ENCODE assay signal across 8 cellular contexts in genomic region chr4:26860157-26860921, GRCh38. TPM values are rescaled to one million over a fixed set of nuclear protein-coding genes. Genes with fewer than 3 reads are reported as not detected.
A peak's percentile ranks its signal among the peaks of the same experiment; 100 is the strongest.
DNase-seq lines count a peak whose midpoint lies in the region; ATAC-seq, FAIRE-seq and TF ChIP-seq lines count a peak whose summit lies in the region.

Gene STIM2 (plus strand): TSS chr4:26860841.

- no peak within 1 kb of the TSS for H2BK20ac ChIP-seq in H9 (ENCODE audit: low read depth, low read length, poor library complexity, severe bottlenecking)

- peak within 1 kb of the TSS; percentile 21 for H3K27ac ChIP-seq in H9 (ENCODE audit: insufficient read length, low read depth, low read length)

- H3K9me3 ChIP-seq in H9 (ENCODE audit: control insufficient read depth, low read depth, low read length) (no peaks in the 10 kb centered on the region), MG63 (no peaks in the 10 kb centered on the region)

- H3T11ph ChIP-seq in H9 (ENCODE audit: low read length), result no peak within 1 kb of the TSS

- peak within 1 kb of the TSS; percentile 94 to 97 (median 96) for H3K27ac Mint-ChIP-seq in H9
- peak within 1 kb of the TSS; percentile 98 for H3K27ac Mint-ChIP-seq in nephron progenitor cell
- H3K27ac Mint-ChIP-seq in stimulated activated naive CD8-positive, alpha-beta T cell treated with anti-CD3 and anti-CD28 coated beads, Interleukin-15, amount 100 ng/mL, for 72 hours, result peak within 1 kb of the TSS; percentile 99

- H4K91ac ChIP-seq in H9 (ENCODE audit: insufficient read length, low read depth, low read length), result no peak within 1 kb of the TSS

- DNase-seq in H9 (peak; percentile 98), MG63 (peak; percentile 93), SHP77 treated with DMSO at 0.1 percent for 48 hours (lab: John Stamatoyannopoulos, UW) (peak; percentile 62), fibroblast of the aortic adventitia (ENCODE audit: low read depth) (peak; percentile 95), nephron progenitor cell (peak; percentile 99)
- DNase-seq in activated effector memory CD4-positive, alpha-beta T cell treated with anti-CD3 and anti-CD28 coated beads, Interleukin-2, amount 50 U/mL, for 16 hours, result peak; percentile 100
- peak; percentile 99 for DNase-seq in stimulated activated naive CD8-positive, alpha-beta T cell treated with anti-CD3 and anti-CD28 coated beads, Interleukin-15, amount 100 ng/mL, for 72 hours

- H3K9me3 Mint-ChIP-seq in H9 (no peaks in the 10 kb centered on the region; a peak in 1 of 5 replicates), nephron progenitor cell (no peaks in the 10 kb centered on the region)
- no peaks in the 10 kb centered on the region for H3K9me3 Mint-ChIP-seq in stimulated activated naive CD8-positive, alpha-beta T cell treated with anti-CD3 and anti-CD28 coated beads, Interleukin-15, amount 100 ng/mL, for 72 hours

- H3K79me1 ChIP-seq in H9 (ENCODE audit: insufficient read depth, low read depth, low read length, poor library complexity, severe bottlenecking), result no peaks in the 10 kb centered on the region

- TF ChIP-seq CTCF in H9 (conservative IDR thresholded peaks at IDR 0.05), result peak; percentile 57
- TF ChIP-seq CTCF in fibroblast of the aortic adventitia (IDR thresholded peaks at IDR 0.05; ENCODE audit: insufficient read depth, low read length), result peak; percentile 34
- peak; percentile 51 for TF ChIP-seq CTCF in nephron progenitor cell (IDR thresholded peaks at IDR 0.05)

- no peak within 1 kb of the TSS for H2BK15ac ChIP-seq in H9 (ENCODE audit: low read depth, low read length)

- H4K20me1 ChIP-seq in H9 (ENCODE audit: control insufficient read depth, insufficient read depth, insufficient read length), result no peaks in the 10 kb centered on the region

- H3K4me1 Mint-ChIP-seq in H9 (peaks cover 48 to 55% of the 10 kb centered on the region in 2 experiments), nephron progenitor cell (peaks cover 65% of the 10 kb centered on the region)
- H3K4me1 Mint-ChIP-seq in stimulated activated naive CD8-positive, alpha-beta T cell treated with anti-CD3 and anti-CD28 coated beads, Interleukin-15, amount 100 ng/mL, for 72 hours, result peaks cover 55% of the 10 kb centered on the region

- peak within 1 kb of the TSS; percentile 74; the same call in 1 of the 2 replicates for H3K14ac ChIP-seq in H9 (ENCODE audit: insufficient read depth, low read length)

- no peak within 1 kb of the TSS for H2BK120ac ChIP-seq in H9 (ENCODE audit: low read depth, low read length, poor library complexity, severe bottlenecking)

- H4K5ac ChIP-seq in H9 (ENCODE audit: insufficient read length, low read depth, low read length), result no peak within 1 kb of the TSS

- H3K23me2 ChIP-seq in H9 (ENCODE audit: insufficient read length, low read depth, low read length, poor library complexity, severe bottlenecking), result peaks cover 19% of the 10 kb centered on the region

- FAIRE-seq in G401.6 (lab: Jason Lieb, UNC), result peak; percentile 86

- H3K4me3 Mint-ChIP-seq in H9 (peak within 1 kb of the TSS; percentile 88 to 91), nephron progenitor cell (peak within 1 kb of the TSS; percentile 92)
- H3K4me3 Mint-ChIP-seq in stimulated activated naive CD8-positive, alpha-beta T cell treated with anti-CD3 and anti-CD28 coated beads, Interleukin-15, amount 100 ng/mL, for 72 hours, result peak within 1 kb of the TSS; percentile 87 to 98

- H3K4me2 ChIP-seq in H9 (ENCODE audit: insufficient read depth, insufficient read length, low read length), result peak within 1 kb of the TSS; percentile 93

- H3K9ac ChIP-seq in H9 (ENCODE audit: extremely low read depth, insufficient read length, low read length), result peak within 1 kb of the TSS; percentile 57

- H3K79me2 ChIP-seq in H9 (ENCODE audit: insufficient read depth, low read length), result no peaks in the 10 kb centered on the region

- H4K8ac ChIP-seq in H9 (replicated peaks; ENCODE audit: insufficient read length, low read depth, low read length), result no peak within 1 kb of the TSS

- no peak within 1 kb of the TSS for H2AFZ ChIP-seq in H9 (ENCODE audit: low read length)

- no peak within 1 kb of the TSS for H3K56ac ChIP-seq in H9 (ENCODE audit: insufficient read length, low read depth, low read length)

- no peak within 1 kb of the TSS for H3K23ac ChIP-seq in H9 (ENCODE audit: insufficient read length, low read depth, low read length)

- peak; percentile 77 for ATAC-seq in stimulated activated naive CD8-positive, alpha-beta T cell treated with anti-CD3 and anti-CD28 coated beads, Interleukin-15, amount 100 ng/mL, for 72 hours

- H3K4ac ChIP-seq in H9 (ENCODE audit: low read depth, low read length), result no peak within 1 kb of the TSS

- no peaks in the 10 kb centered on the region; a peak in 1 of 7 replicates for H3K36me3 Mint-ChIP-seq in H9 (ENCODE audit: insufficient read depth in 1 of 3, low read depth in 3 of 3)
- H3K36me3 Mint-ChIP-seq in nephron progenitor cell (ENCODE audit: low read depth), result no peaks in the 10 kb centered on the region

- H2BK5ac ChIP-seq in H9 (ENCODE audit: insufficient read length, low read length), result no peak within 1 kb of the TSS

- H3K18ac ChIP-seq in H9 (ENCODE audit: insufficient read length, low read depth, low read length), result no peak within 1 kb of the TSS

- no peak within 1 kb of the TSS for H2BK12ac ChIP-seq in H9 (ENCODE audit: insufficient read length, low read depth, low read length)

- H3K27me3 Mint-ChIP-seq in H9 (ENCODE audit: low read depth) (peaks cover 3% of the 10 kb centered on the region; the same call in 1 of the 2 replicates), nephron progenitor cell (ENCODE audit: low read depth, poor library complexity) (no peaks in the 10 kb centered on the region)
- H3K27me3 Mint-ChIP-seq in stimulated activated naive CD8-positive, alpha-beta T cell treated with anti-CD3 and anti-CD28 coated beads, Interleukin-15, amount 100 ng/mL, for 72 hours, result no peaks in the 10 kb centered on the region

- H3K27me3 ChIP-seq in H9 (ENCODE audit: insufficient read depth, low read length) (no peaks in the 10 kb centered on the region), MG63 (no peaks in the 10 kb centered on the region)

- no CpG with 5 or more reads among the region's 74 CpGs for WGBS in H9 (ENCODE audit: extremely low coverage, insufficient read length, low lambda C conversion rate)

- H3K36me3 ChIP-seq in MG63, result no peaks in the 10 kb centered on the region

- H3K4me3 ChIP-seq in MG63 (peak within 1 kb of the TSS; percentile 55), fibroblast of the aortic adventitia (ENCODE audit: low read depth, low read length) (peak within 1 kb of the TSS; percentile 87)

- H3K4me1 ChIP-seq in H9 (ENCODE audit: insufficient read depth, low read length), result no peaks in the 10 kb centered on the region; the same call in 1 of the 2 replicates

- no peak within 1 kb of the TSS for H2AK5ac ChIP-seq in H9 (ENCODE audit: insufficient read length, low read length)

RNA-seq across cellular contexts. Expression of gene STIM2, which starts in this region (rescaled TPM):
- total RNA-seq in H9 (2021) (25.8 and 26.2 TPM in 2 replicates), fibroblast of the aortic adventitia (ENCODE audit: low replicate concordance) (19.8 and 31.2 TPM in 2 replicates)
- total RNA-seq in MG63 (2014; rRNA removed; shearing (Covaris generic); ENCODE audit: low replicate concordance), result 15.7 and 19.7 TPM in 2 replicates

Comparison
In these comparisons a context has a peak if more than half of its experiments do, and no peak if none do; other contexts are left out.
1. Peak in every context shown above with its lines: DNase-seq, ATAC-seq, H3K4me3 ChIP-seq and H3K27ac ChIP-seq.